In genomic region chr10:48670978-48671913, GRCh38 we compare ENCODE assay signal across 10 cellular contexts. TPM values are rescaled to one million over a fixed set of nuclear protein-coding genes. Genes with fewer than 3 reads are reported as not detected.
DNase-seq lines count a peak whose midpoint lies in the region; ATAC-seq and TF ChIP-seq lines count a peak whose summit lies in the region.
"Had no signal": no experiment of that assay in that cellular context is flagged by ENCODE, and none has a peak within 500 bp of the region (broad histone marks: within the 10 kb centered on the region; RNA-seq: fewer than 3 reads in every experiment).

No MANE protein-coding gene starts in this region.

- no peaks in the 10 kb centered on the region for H3K4me1 ChIP-seq in upper lobe of right lung

- DNase-seq in activated CD4-positive, alpha-beta T cell treated with anti-CD3 and anti-CD28 coated beads, Interleukin-2, amount 10 ng/mL, durations not matched to agents 24 days and 14 days, result peak; percentile 33
- DNase-seq in activated CD4-positive, alpha-beta T cell treated with anti-CD3 and anti-CD28 coated beads for 1 hour, result no peak
- peak; percentile 10 for DNase-seq in activated naive CD8-positive, alpha-beta T cell treated with anti-CD3 and anti-CD28 coated beads for 36 hours
- DNase-seq in upper lobe of right lung, result no peak
- no peak for DNase-seq in activated effector memory CD4-positive, alpha-beta T cell treated with anti-CD3 and anti-CD28 coated beads, Interleukin-2, amount 50 U/mL, for 16 hours
- DNase-seq in NCI-H510A treated with DMSO at 0.1 percent for 48 hours (lab: John Stamatoyannopoulos, UW), result no peak
- no peak for DNase-seq in NCI-H1092 treated with DMSO at 0.1 percent for 48 hours (lab: John Stamatoyannopoulos, UW)

- ATAC-seq in HG02973 (IDR thresholded peaks at IDR 0.05; ENCODE audit: unreplicated experiment) (peak; percentile 61), upper lobe of right lung (peak; percentile 21)

- H3K27ac Mint-ChIP-seq in activated CD4-positive, alpha-beta T cell treated with anti-CD3 and anti-CD28 coated beads, Interleukin-2, amount 10 ng/mL, durations not matched to agents 24 days and 14 days, result no peak overlapping the region
- peak overlapping the region; percentile 25 for H3K27ac Mint-ChIP-seq in activated naive CD8-positive, alpha-beta T cell treated with anti-CD3 and anti-CD28 coated beads for 36 hours

- TF ChIP-seq CTCF in upper lobe of right lung (IDR thresholded peaks at IDR 0.05), result no peak

- H3K9me3 Mint-ChIP-seq in activated CD4-positive, alpha-beta T cell treated with anti-CD3 and anti-CD28 coated beads, Interleukin-2, amount 10 ng/mL, durations not matched to agents 24 days and 14 days, result no peaks in the 10 kb centered on the region
- no peaks in the 10 kb centered on the region for H3K9me3 Mint-ChIP-seq in activated naive CD8-positive, alpha-beta T cell treated with anti-CD3 and anti-CD28 coated beads for 36 hours

- H3K4me3 Mint-ChIP-seq in activated CD4-positive, alpha-beta T cell treated with anti-CD3 and anti-CD28 coated beads, Interleukin-2, amount 10 ng/mL, durations not matched to agents 24 days and 14 days, result no peak overlapping the region
- no peak overlapping the region for H3K4me3 Mint-ChIP-seq in activated naive CD8-positive, alpha-beta T cell treated with anti-CD3 and anti-CD28 coated beads for 36 hours

- no peaks in the 10 kb centered on the region for H3K27me3 ChIP-seq in upper lobe of right lung

- intact Hi-C loops in activated CD4-positive, alpha-beta T cell treated with anti-CD3 and anti-CD28 coated beads, Interleukin-2, amount 10 ng/mL, durations not matched to agents 24 days and 14 days (cut with micrococcal nuclease), result no loop called here
- intact Hi-C loops in upper lobe of right lung (cut with DNase I), result no loop called here

- no peak overlapping the region for H3K4me3 ChIP-seq in upper lobe of right lung

- no peaks in the 10 kb centered on the region for H3K36me3 ChIP-seq in upper lobe of right lung

- H3K27me3 Mint-ChIP-seq in activated CD4-positive, alpha-beta T cell treated with anti-CD3 and anti-CD28 coated beads, Interleukin-2, amount 10 ng/mL, durations not matched to agents 24 days and 14 days, result no peaks in the 10 kb centered on the region
- no peaks in the 10 kb centered on the region for H3K27me3 Mint-ChIP-seq in activated naive CD8-positive, alpha-beta T cell treated with anti-CD3 and anti-CD28 coated beads for 36 hours

- no peaks in the 10 kb centered on the region for H3K4me1 Mint-ChIP-seq in activated CD4-positive, alpha-beta T cell treated with anti-CD3 and anti-CD28 coated beads, Interleukin-2, amount 10 ng/mL, durations not matched to agents 24 days and 14 days
- no peaks in the 10 kb centered on the region for H3K4me1 Mint-ChIP-seq in activated naive CD8-positive, alpha-beta T cell treated with anti-CD3 and anti-CD28 coated beads for 36 hours

- no peaks in the 10 kb centered on the region for H3K36me3 Mint-ChIP-seq in activated CD4-positive, alpha-beta T cell treated with anti-CD3 and anti-CD28 coated beads, Interleukin-2, amount 10 ng/mL, durations not matched to agents 24 days and 14 days (ENCODE audit: low read depth)
- no peaks in the 10 kb centered on the region for H3K36me3 Mint-ChIP-seq in activated naive CD8-positive, alpha-beta T cell treated with anti-CD3 and anti-CD28 coated beads for 36 hours

- H3K9me3 ChIP-seq in upper lobe of right lung, result no peaks in the 10 kb centered on the region

- no peak overlapping the region for H3K27ac ChIP-seq in upper lobe of right lung

RNA-seq across cellular contexts. Expression of gene WDFY4, which starts 13.4 kb away (rescaled TPM):
- 0.05 TPM in 1 of 2 replicates, not detected in the other for total RNA-seq in activated CD4-positive, alpha-beta T cell treated with anti-CD3 and anti-CD28 coated beads, Interleukin-2, amount 10 ng/mL, durations not matched to agents 24 days and 14 days
- 1 to 10 TPM in 1 of 2 experiments, under 1 TPM in 1; 0.93 to 1.2 TPM for total RNA-seq in activated naive CD8-positive, alpha-beta T cell treated with anti-CD3 and anti-CD28 coated beads for 36 hours
- total RNA-seq in upper lobe of right lung, result 26.5 TPM
- total RNA-seq: kidney epithelial cell, NCI-H460 had no signal

Comparison
In these comparisons a context has a peak if more than half of its experiments do, and no peak if none do; other contexts are left out.
1. DNase-seq: peak in activated CD4-positive, alpha-beta T cell treated with anti-CD3 and anti-CD28 coated beads, Interleukin-2, amount 10 ng/mL, durations not matched to agents 24 days and 14 days (single experiment) and activated naive CD8-positive, alpha-beta T cell treated with anti-CD3 and anti-CD28 coated beads for 36 hours (single experiment); none in activated CD4-positive, alpha-beta T cell treated with anti-CD3 and anti-CD28 coated beads for 1 hour (single experiment), upper lobe of right lung (single experiment), activated effector memory CD4-positive, alpha-beta T cell treated with anti-CD3 and anti-CD28 coated beads, Interleukin-2, amount 50 U/mL, for 16 hours (single experiment), NCI-H510A treated with DMSO at 0.1 percent for 48 hours (single experiment) and NCI-H1092 treated with DMSO at 0.1 percent for 48 hours (single experiment).
2. RNA of gene WDFY4, which starts 13.4 kb away (total RNA-seq): 26.5 TPM in upper lobe of right lung (single experiment); 0.93 to 1.2 TPM in activated naive CD8-positive, alpha-beta T cell treated with anti-CD3 and anti-CD28 coated beads for 36 hours and 0.05 TPM in activated CD4-positive, alpha-beta T cell treated with anti-CD3 and anti-CD28 coated beads, Interleukin-2, amount 10 ng/mL, durations not matched to agents 24 days and 14 days; every median in the first group is over 10 times any median in the second.